In the genomic region with DNA sequence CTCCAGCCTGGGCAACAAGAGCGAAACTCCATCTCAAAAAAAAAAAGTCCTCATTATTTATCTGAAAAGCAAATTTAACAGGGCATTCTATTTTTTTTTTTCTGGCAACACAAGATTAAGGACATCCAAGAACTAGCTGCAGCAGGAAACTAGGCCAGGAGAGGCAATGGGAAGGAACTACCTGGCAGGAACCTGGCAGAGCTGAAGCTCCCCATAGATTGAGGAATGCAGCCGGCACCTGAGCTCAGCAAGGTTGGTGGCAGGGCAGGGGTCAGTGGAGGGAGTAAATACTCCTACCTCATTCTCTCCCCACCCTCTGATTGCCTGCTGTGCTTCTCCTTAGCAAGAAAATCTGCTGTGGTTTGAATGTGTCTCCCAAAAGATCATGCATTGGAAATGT, we compare ENCODE assay signal across 19 cellular contexts. TPM values are rescaled to one million over a fixed set of nuclear protein-coding genes. Genes with fewer than 3 reads are reported as not detected.
A peak's percentile ranks its signal among the peaks of the same experiment; 100 is the strongest.
DNase-seq lines count a peak whose midpoint lies in the region; ATAC-seq and TF ChIP-seq lines count a peak whose summit lies in the region.
"Had no signal": no experiment of that assay in that cellular context is flagged by ENCODE, and none has a peak within 500 bp of the region (broad histone marks: within the 10 kb centered on the region; RNA-seq: fewer than 3 reads in every experiment).

No MANE protein-coding gene starts in this region.

- POLR2A ChIA-PET in IMR-90 (lab: Charles Lee; ENCODE audit: unreplicated experiment) (no interaction called here), RWPE1 (lab: Yijun Ruan, JAX; ENCODE audit: low non-redundant PET) (no interaction called here)

- H3K4me1 ChIP-seq in IMR-90 (ENCODE audit: control insufficient read depth, insufficient read depth, low read length) (no peaks in the 10 kb centered on the region; the same call in 1 of the 2 replicates), trophoblast cell (ENCODE audit: control insufficient read depth in 1 of 2, insufficient read depth in 2 of 2, low read length in 2 of 2) (peaks cover 11% of the 10 kb centered on the region in 2 experiments)
- H3K4me1 ChIP-seq: BE2C had no signal

- no peak overlapping the region for H2AK9ac ChIP-seq in IMR-90 (replicated peaks; ENCODE audit: low read depth, low read length, poor library complexity)

- peaks cover 4% of the 10 kb centered on the region for H3K9me3 Mint-ChIP-seq in activated naive CD4-positive, alpha-beta T cell treated with anti-CD3 and anti-CD28 coated beads for 36 hours
- H3K9me3 Mint-ChIP-seq: CD4-positive, CD25-positive, alpha-beta regulatory T cell; CD8-positive, alpha-beta memory T cell had no signal

- no peaks in the 10 kb centered on the region for H3K27me3 Mint-ChIP-seq in activated naive CD4-positive, alpha-beta T cell treated with anti-CD3 and anti-CD28 coated beads for 36 hours (ENCODE audit: low read depth)

- H4K91ac ChIP-seq in IMR-90 (ENCODE audit: insufficient read depth, low read depth, low read length) = no peak overlapping the region
- H4K91ac ChIP-seq in trophoblast cell (ENCODE audit: low read depth, low read length) = peak overlapping the region; percentile 72

- no peak overlapping the region for H3K27ac ChIP-seq in IMR-90 (ENCODE audit: insufficient read depth, low read length)
- H3K27ac ChIP-seq in RWPE1 = peak overlapping the region; percentile 52
- no peak overlapping the region for H3K27ac ChIP-seq in trophoblast cell (ENCODE audit: low read depth, low read length)
- H3K27ac ChIP-seq: HL-60 had no signal

- CTCF ChIA-PET in IMR-90 (lab: Yijun Ruan, JAX) = interaction anchor here (1.3 kb wide), 1 partner anchor 66 kb away, joined by 6 read pairs; no protein-coding TSS in a partner anchor
- CTCF ChIA-PET in RWPE1 (lab: Yijun Ruan, JAX) = no interaction called here
- CTCF ChIA-PET in activated naive CD4-positive, alpha-beta T cell treated with anti-CD3 and anti-CD28 coated beads for 36 hours (lab: Charles Lee) = no interaction called here

- in situ Hi-C loops in IMR-90 (cut with MboI; ENCODE audit: low sequenced_read_pairs) = no loop called here

- WGBS in IMR-90 (ENCODE audit: extremely low coverage in 2 of 2, insufficient read length in 1 of 2), 2 experiments = no CpG with 5 or more reads among the region's 2 CpGs
- whole genome bisulfite sequencing in trophoblast cell (ENCODE audit: extremely low coverage, insufficient coverage, insufficient read length) = no CpG with 5 or more reads among the region's 2 CpGs

- no peaks in the 10 kb centered on the region for H4K20me1 ChIP-seq in IMR-90 (ENCODE audit: insufficient read depth, low read length)

- H4K12ac ChIP-seq in trophoblast cell (ENCODE audit: low read depth, low read length) = no peak overlapping the region

- H3K79me2 ChIP-seq in trophoblast cell (ENCODE audit: control insufficient read depth, insufficient read depth, low read length, poor library complexity) = no peaks in the 10 kb centered on the region

- no peak for TF ChIP-seq POLR2A in IMR-90 (IDR thresholded peaks at IDR 0.05; ENCODE audit: low read depth, low read length)

- no peak overlapping the region for H2BK120ac ChIP-seq in IMR-90 (ENCODE audit: low read depth, low read length)
- H2BK120ac ChIP-seq in trophoblast cell (ENCODE audit: insufficient read depth, low read length, poor library complexity) = no peak overlapping the region

- H2BK15ac ChIP-seq in IMR-90 (ENCODE audit: low read depth, low read length) = no peak overlapping the region

- intact Hi-C loops in IMR-90 (cut with micrococcal nuclease) = no loop called here
- intact Hi-C loops in activated naive CD4-positive, alpha-beta T cell treated with anti-CD3 and anti-CD28 coated beads for 36 hours (cut with micrococcal nuclease) = no loop called here

- no peak overlapping the region for H3K4ac ChIP-seq in IMR-90 (ENCODE audit: low read depth, low read length)
- no peak overlapping the region for H3K4ac ChIP-seq in trophoblast cell (ENCODE audit: low read depth, low read length)

- dilution Hi-C loops in IMR-90 (cut with HindIII; ENCODE audit: low sequenced_read_pairs, unreplicated experiment) = no loop called here

- TF ChIP-seq CTCF in IMR-90 (conservative IDR thresholded peaks at IDR 0.05; ENCODE audit: low read depth, low read length) (no peak), RWPE1 (conservative IDR thresholded peaks at IDR 0.05; ENCODE audit: low read depth) (no peak)

- no peaks in the 10 kb centered on the region for H3K36me3 Mint-ChIP-seq in activated naive CD4-positive, alpha-beta T cell treated with anti-CD3 and anti-CD28 coated beads for 36 hours (ENCODE audit: low read depth)
- H3K36me3 Mint-ChIP-seq: CD4-positive, CD25-positive, alpha-beta regulatory T cell; CD8-positive, alpha-beta memory T cell had no signal

- H3K36me3 ChIP-seq in IMR-90 (ENCODE audit: control insufficient read depth, insufficient read depth, low read length) (no peaks in the 10 kb centered on the region), trophoblast cell (ENCODE audit: control insufficient read depth in 1 of 2, insufficient read depth in 2 of 2, low read length in 2 of 2) (no peaks in the 10 kb centered on the region)
- H3K36me3 ChIP-seq: BE2C had no signal

- DNase-seq in IMR-90 (no peak), RWPE1 (ENCODE audit: low spot score) (no peak), cerebellum (ENCODE audit: low spot score) (peak; percentile 74), trophoblast cell (no peak), dedifferentiated amniotic fluid mesenchymal stem cell (ENCODE audit: extremely low spot score) (no peak)
- DNase-seq in activated naive CD4-positive, alpha-beta T cell treated with anti-CD3 and anti-CD28 coated beads for 36 hours = no peak
- no peak for DNase-seq in stimulated activated CD4-positive, alpha-beta T cell treated with anti-CD3 and anti-CD28 coated beads, Interleukin-2, amount 100 ng/mL, for 24 hours
- DNase-seq: ACHN; BE2C; CD4-positive, CD25-positive, alpha-beta regulatory T cell; CD8-positive, alpha-beta memory T cell; COR-L47; DMS 273 treated with DMSO at 0.1 percent for 48 hours; DMS53; DND-41; EL; HCEC 1CT had no signal

- no peaks in the 10 kb centered on the region for H3K4me1 Mint-ChIP-seq in activated naive CD4-positive, alpha-beta T cell treated with anti-CD3 and anti-CD28 coated beads for 36 hours (ENCODE audit: low read depth)
- H3K4me1 Mint-ChIP-seq: CD4-positive, CD25-positive, alpha-beta regulatory T cell; CD8-positive, alpha-beta memory T cell; IgD-negative memory B cell had no signal

- no peak for TF ChIP-seq RAD21 in IMR-90 (IDR thresholded peaks at IDR 0.05; ENCODE audit: low read length)

- no peak overlapping the region for H4K8ac ChIP-seq in IMR-90 (ENCODE audit: low read depth in 2 of 2, low read length in 2 of 2)
- H4K8ac ChIP-seq in trophoblast cell (ENCODE audit: low read depth, low read length) = no peak overlapping the region

- H2BK20ac ChIP-seq in IMR-90 (ENCODE audit: low read depth, low read length) = no peak overlapping the region

- H2BK12ac ChIP-seq in trophoblast cell (ENCODE audit: low read length) = peak overlapping the region; percentile 42

- H2AFZ ChIP-seq in IMR-90 (replicated peaks; ENCODE audit: low read length, poor library complexity) = peak overlapping the region; percentile 8
- H2AFZ ChIP-seq in trophoblast cell (ENCODE audit: insufficient read depth, low read length, poor library complexity) = no peak overlapping the region

- H3K79me1 ChIP-seq in IMR-90 (ENCODE audit: low read depth in 1 of 2, low read length in 2 of 2) = no peaks in the 10 kb centered on the region
- peaks cover 9% of the 10 kb centered on the region for H3K79me1 ChIP-seq in trophoblast cell (ENCODE audit: low read length)

- no peak overlapping the region for H3K56ac ChIP-seq in IMR-90 (ENCODE audit: extremely low read depth, insufficient read depth, low read length)

- H3K9me3 ChIP-seq in IMR-90 (ENCODE audit: control insufficient read depth, insufficient read depth, low read length) (peaks cover 5% of the 10 kb centered on the region; the same call in 1 of the 2 replicates), trophoblast cell (ENCODE audit: insufficient read depth, low read depth, low read length) (peaks cover 2% of the 10 kb centered on the region)
- H3K9me3 ChIP-seq: BE2C had no signal

- no peak overlapping the region for H4K5ac ChIP-seq in IMR-90 (ENCODE audit: low read depth, low read length)

- H3K23ac ChIP-seq in IMR-90 (ENCODE audit: low read depth, low read length) (no peak overlapping the region), trophoblast cell (ENCODE audit: low read length) (no peak overlapping the region)

- no peaks in the 10 kb centered on the region; the same call in 1 of the 2 replicates for H3K27me3 ChIP-seq in IMR-90 (ENCODE audit: control insufficient read depth, insufficient read depth, low read length)
- no peaks in the 10 kb centered on the region for H3K27me3 ChIP-seq in trophoblast cell (ENCODE audit: insufficient read depth, low read length)
- H3K27me3 ChIP-seq: BE2C had no signal

- no peak overlapping the region for H2AK5ac ChIP-seq in IMR-90 (ENCODE audit: low read depth, low read length)
- no peak overlapping the region for H2AK5ac ChIP-seq in trophoblast cell (ENCODE audit: low read length)

- H3K4me3 ChIP-seq in IMR-90 (ENCODE audit: insufficient read depth, low read depth, low read length) (no peak overlapping the region), trophoblast cell (ENCODE audit: low read depth, low read length) (no peak overlapping the region)

- no peak overlapping the region for H3K27ac Mint-ChIP-seq in activated naive CD4-positive, alpha-beta T cell treated with anti-CD3 and anti-CD28 coated beads for 36 hours
- H3K27ac Mint-ChIP-seq: CD4-positive, CD25-positive, alpha-beta regulatory T cell had no signal

- H3K4me2 ChIP-seq in IMR-90 (ENCODE audit: low read depth, low read length) = no peak overlapping the region
- H3K4me2 ChIP-seq in trophoblast cell (ENCODE audit: low read length) = no peak overlapping the region

- ATAC-seq in IMR-90 (ENCODE audit: low read depth) = no peak

- no peak overlapping the region for H3K4me3 Mint-ChIP-seq in activated naive CD4-positive, alpha-beta T cell treated with anti-CD3 and anti-CD28 coated beads for 36 hours
- H3K4me3 Mint-ChIP-seq: CD4-positive, CD25-positive, alpha-beta regulatory T cell; CD8-positive, alpha-beta memory T cell; IgD-negative memory B cell had no signal

- no TSS peak for BruUV-seq in IMR-90 (replicated peaks; lab: Mats Ljungman, UMichigan)

- H3K14ac ChIP-seq in IMR-90 (replicated peaks; ENCODE audit: low read depth, low read length) (no peak overlapping the region), trophoblast cell (ENCODE audit: low read length) (no peak overlapping the region)

- H3K9ac ChIP-seq in IMR-90 (ENCODE audit: low read depth, low read length) (no peak overlapping the region), trophoblast cell (ENCODE audit: low read length) (no peak overlapping the region)

- H3K18ac ChIP-seq in IMR-90 (ENCODE audit: low read depth, low read length) = no peak overlapping the region
- no peak overlapping the region for H3K18ac ChIP-seq in trophoblast cell (ENCODE audit: low read length)

- H2BK5ac ChIP-seq in IMR-90 (ENCODE audit: low read depth, low read length, poor library complexity, severe bottlenecking) (no peak overlapping the region), trophoblast cell (ENCODE audit: low read depth, low read length, poor library complexity) (no peak overlapping the region)

- H3K9me1 ChIP-seq in IMR-90 (ENCODE audit: insufficient read depth, low read length) = no peaks in the 10 kb centered on the region

RNA-seq across cellular contexts. Expression of a gene that starts 30.4 kb away (rescaled TPM):
- total RNA-seq in IMR-90 (2012; rRNA removed) (97.7 and 221 TPM in 2 replicates), cerebellum (71.8 TPM)
- 378 and 401 TPM in 2 replicates for polyA plus RNA-seq in IMR-90 (2012; rRNA removed)
- polyA plus RNA-seq in IMR-90 (2012; cell fraction: cytosol; rRNA removed) = 100 and 185 TPM in 2 replicates
- 33.9 and 158 TPM in 2 replicates for polyA plus RNA-seq in IMR-90 (2012; cell fraction: nucleus; rRNA removed; ENCODE audit: low replicate concordance)
- polyA plus RNA-seq in trophoblast cell (2013) = 756 and 800 TPM in 2 replicates
- 10 to 100 TPM; 23.4 to 24.4 TPM for total RNA-seq in activated naive CD4-positive, alpha-beta T cell treated with anti-CD3 and anti-CD28 coated beads for 36 hours
